27 cellular contexts compared by ENCODE assay signal in the genomic region with DNA sequence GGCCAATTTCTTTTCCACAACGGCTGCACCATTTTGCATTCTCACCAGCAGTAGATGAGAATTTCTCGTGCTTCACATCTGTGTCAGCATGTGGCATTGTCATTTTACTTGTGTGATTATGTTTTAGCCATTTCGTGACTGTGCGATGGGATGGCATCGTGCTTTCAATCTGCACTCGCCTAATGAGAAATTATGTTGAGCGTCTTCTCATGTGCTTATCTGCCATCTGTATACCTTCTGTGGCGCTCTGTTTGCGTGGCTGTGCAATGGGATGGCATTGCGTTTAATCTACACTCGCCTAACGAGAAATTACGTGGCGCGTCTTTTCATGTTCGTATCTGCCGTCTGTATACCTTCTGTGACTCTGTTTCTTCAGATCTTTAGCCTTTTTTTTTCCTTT.
"Had no signal": no experiment of that assay in that cellular context is flagged by ENCODE, and none has a peak within 500 bp of the region (broad histone marks: within the 10 kb centered on the region; RNA-seq: fewer than 3 reads in every experiment).

No MANE protein-coding gene starts in this region.

- H3K4me3 ChIP-seq: breast epithelium, colonic mucosa, esophagus muscularis mucosa, gastroesophageal sphincter, ovary, testis, upper lobe of left lung had no signal

- ATAC-seq: activated CD4-positive, CD25-positive, alpha-beta regulatory T cell treated with anti-CD3 and anti-CD28 coated beads, Interleukin-2, amount 50 U/mL, for 24 hours; activated T-helper 17 cell treated with anti-CD3 and anti-CD28 coated beads, Interleukin-2, amount 50 U/mL, for 72 hours; effector memory CD8-positive, alpha-beta T cell; gastroesophageal sphincter; left cardiac atrium; natural killer cell treated with Interleukin-12 subunit alpha and Interleukin-12 subunit beta and Interleukin-15 and Interleukin-18, amount 100 ng/mL, for 72 hours; right cardiac atrium; stimulated activated effector memory CD8-positive, alpha-beta T cell treated with anti-CD3 and anti-CD28 coated beads, Interleukin-12 subunit alpha, Interleukin-12 subunit beta, amount 100 ng/mL, for 72 hours; T-cell had no signal

- H3K27me3 ChIP-seq: colonic mucosa, ovary, testis, upper lobe of left lung had no signal

- H3K27me3 Mint-ChIP-seq: activated naive CD8-positive, alpha-beta T cell treated with anti-CD3 and anti-CD28 coated beads for 36 hours; activated T-cell treated with anti-CD3 and anti-CD28 coated beads, Interleukin-2, amount 50 U/mL, for 24 hours; activated T-helper 17 cell treated with anti-CD3 and anti-CD28 coated beads, Interleukin-2, amount 50 U/mL, for 72 hours; central memory CD8-positive, alpha-beta T cell; effector memory CD8-positive, alpha-beta T cell; natural killer cell treated with Interleukin-12 subunit alpha and Interleukin-12 subunit beta and Interleukin-15 and Interleukin-18, amount 100 ng/mL, for 72 hours had no signal

- H3K4me1 ChIP-seq: breast epithelium, colonic mucosa had no signal

- H3K36me3 ChIP-seq: breast epithelium, colonic mucosa, esophagus muscularis mucosa, gastroesophageal sphincter, ovary, upper lobe of left lung had no signal

- DNase-seq: activated CD8-positive, alpha-beta memory T cell treated with anti-CD3 and anti-CD28 coated beads for 24 hours; activated CD8-positive, alpha-beta memory T cell treated with anti-CD3 and anti-CD28 coated beads, Interleukin-2, amount 50 U/mL, for 4 hours; activated naive CD8-positive, alpha-beta T cell treated with anti-CD3 and anti-CD28 coated beads for 36 hours; activated T-cell treated with anti-CD3 and anti-CD28 coated beads, Interleukin-2, amount 50 U/mL, for 24 hours; colonic mucosa; effector memory CD8-positive, alpha-beta T cell; head of caudate nucleus; hypothalamus; left cardiac atrium; stimulated activated CD4-positive, alpha-beta T cell treated with anti-CD3 and anti-CD28 coated beads, Interleukin-2, amount 100 ng/mL, for 24 hours; T-cell; testis had no signal

- H3K4me3 Mint-ChIP-seq: activated naive CD8-positive, alpha-beta T cell treated with anti-CD3 and anti-CD28 coated beads for 36 hours; activated T-cell treated with anti-CD3 and anti-CD28 coated beads, Interleukin-2, amount 50 U/mL, for 24 hours; activated T-helper 17 cell treated with anti-CD3 and anti-CD28 coated beads, Interleukin-2, amount 50 U/mL, for 72 hours; central memory CD8-positive, alpha-beta T cell; effector memory CD8-positive, alpha-beta T cell; memory B cell; natural killer cell treated with Interleukin-12 subunit alpha and Interleukin-12 subunit beta and Interleukin-15 and Interleukin-18, amount 100 ng/mL, for 72 hours; stimulated activated effector memory CD8-positive, alpha-beta T cell treated with anti-CD3 and anti-CD28 coated beads, Interleukin-12 subunit alpha, Interleukin-12 subunit beta, amount 100 ng/mL, for 72 hours; T-cell; T-helper 2 cell treated with Interferon-gamma antibody and Interleukin-4, amounts not matched to agents 5 μg/mL and 100 μg/mL, for 36 hours had no signal

- H3K9me3 ChIP-seq: breast epithelium, colonic mucosa, esophagus muscularis mucosa, gastroesophageal sphincter, ovary, testis, upper lobe of left lung had no signal

- H3K36me3 Mint-ChIP-seq: activated naive CD8-positive, alpha-beta T cell treated with anti-CD3 and anti-CD28 coated beads for 36 hours; memory B cell; natural killer cell treated with Interleukin-12 subunit alpha and Interleukin-12 subunit beta and Interleukin-15 and Interleukin-18, amount 100 ng/mL, for 72 hours; stimulated activated effector memory CD8-positive, alpha-beta T cell treated with anti-CD3 and anti-CD28 coated beads, Interleukin-12 subunit alpha, Interleukin-12 subunit beta, amount 100 ng/mL, for 72 hours; T-cell had no signal

- H3K9me3 Mint-ChIP-seq: activated naive CD8-positive, alpha-beta T cell treated with anti-CD3 and anti-CD28 coated beads for 36 hours; activated T-cell treated with anti-CD3 and anti-CD28 coated beads, Interleukin-2, amount 50 U/mL, for 24 hours; activated T-helper 17 cell treated with anti-CD3 and anti-CD28 coated beads, Interleukin-2, amount 50 U/mL, for 72 hours; central memory CD8-positive, alpha-beta T cell; effector memory CD8-positive, alpha-beta T cell; memory B cell; natural killer cell treated with Interleukin-12 subunit alpha and Interleukin-12 subunit beta and Interleukin-15 and Interleukin-18, amount 100 ng/mL, for 72 hours; stimulated activated effector memory CD8-positive, alpha-beta T cell treated with anti-CD3 and anti-CD28 coated beads, Interleukin-12 subunit alpha, Interleukin-12 subunit beta, amount 100 ng/mL, for 72 hours; T-cell; T-helper 2 cell treated with Interferon-gamma antibody and Interleukin-4, amounts not matched to agents 5 μg/mL and 100 μg/mL, for 36 hours had no signal

- H3K27ac Mint-ChIP-seq: activated naive CD8-positive, alpha-beta T cell treated with anti-CD3 and anti-CD28 coated beads for 36 hours; activated T-cell treated with anti-CD3 and anti-CD28 coated beads, Interleukin-2, amount 50 U/mL, for 24 hours; activated T-helper 17 cell treated with anti-CD3 and anti-CD28 coated beads, Interleukin-2, amount 50 U/mL, for 72 hours; effector memory CD8-positive, alpha-beta T cell; memory B cell; natural killer cell treated with Interleukin-12 subunit alpha and Interleukin-12 subunit beta and Interleukin-15 and Interleukin-18, amount 100 ng/mL, for 72 hours; stimulated activated effector memory CD8-positive, alpha-beta T cell treated with anti-CD3 and anti-CD28 coated beads, Interleukin-12 subunit alpha, Interleukin-12 subunit beta, amount 100 ng/mL, for 72 hours; T-helper 2 cell treated with Interferon-gamma antibody and Interleukin-4, amounts not matched to agents 5 μg/mL and 100 μg/mL, for 36 hours had no signal

- H3K27ac ChIP-seq: breast epithelium, colonic mucosa, dorsolateral prefrontal cortex, esophagus muscularis mucosa, gastroesophageal sphincter, ovary, testis, upper lobe of left lung, VCaP had no signal
